ENCODE assay signal across 19 cellular contexts in genomic region chr15:99279290-99279689, GRCh38. TPM values are rescaled to one million over a fixed set of nuclear protein-coding genes. Genes with fewer than 3 reads are reported as not detected.
A peak's percentile ranks its signal among the peaks of the same experiment; 100 is the strongest.
DNase-seq lines count a peak whose midpoint lies in the region; TF ChIP-seq lines count a peak whose summit lies in the region.
"Had no signal": no experiment of that assay in that cellular context is flagged by ENCODE, and none has a peak within 500 bp of the region (broad histone marks: within the 10 kb centered on the region; RNA-seq: fewer than 3 reads in every experiment).

No MANE protein-coding gene starts in this region.

- no peaks in the 10 kb centered on the region for H3K9me3 Mint-ChIP-seq in activated naive CD4-positive, alpha-beta T cell treated with anti-CD3 and anti-CD28 coated beads, Interleukin-2, amount 10 ng/mL, durations not matched to agents 7 days and 5 days
- peaks cover 7% of the 10 kb centered on the region for H3K9me3 Mint-ChIP-seq in activated T-helper 1 cell treated with anti-CD3 and anti-CD28 coated beads, Interleukin-12 subunit alpha, Interleukin-12 subunit beta, Interleukin-2, Interleukin-4 antibody, amounts not matched to agents 30 ng/mL and 10 ng/mL and 1 ng/mL, durations not matched to agents 14 hours and 24 hours and 36 hours
- peaks cover 6% of the 10 kb centered on the region for H3K9me3 Mint-ChIP-seq in stimulated activated naive CD8-positive, alpha-beta T cell treated with anti-CD3 and anti-CD28 coated beads, Interleukin-15, Interleukin-2, amounts not matched to agents 100 ng/mL and 50 ng/mL, for 24 hours
- H3K9me3 Mint-ChIP-seq: effector memory CD8-positive, alpha-beta T cell; IgD-negative memory B cell had no signal

- H4K20me1 ChIP-seq in PC-9 (ENCODE audit: insufficient read depth) = no peaks in the 10 kb centered on the region

- no TSS peak for BruUV-seq in PC-9 (replicated peaks; lab: Mats Ljungman, UMichigan)

- H3K27me3 ChIP-seq in PC-9 (ENCODE audit: insufficient read depth, low read depth) = no peaks in the 10 kb centered on the region
- H3K27me3 ChIP-seq: breast epithelium, gastroesophageal sphincter, testis had no signal

- no peaks in the 10 kb centered on the region for H3K79me2 ChIP-seq in PC-9 (ENCODE audit: low read depth)

- H3K27ac ChIP-seq in PC-9 = no peak overlapping the region
- H3K27ac ChIP-seq: breast epithelium, gastroesophageal sphincter, lower lobe of right lung, prostate gland, testis had no signal

- H3K4me3 Mint-ChIP-seq in activated naive CD4-positive, alpha-beta T cell treated with anti-CD3 and anti-CD28 coated beads, Interleukin-2, amount 10 ng/mL, durations not matched to agents 7 days and 5 days = no peak overlapping the region
- H3K4me3 Mint-ChIP-seq in activated T-helper 1 cell treated with anti-CD3 and anti-CD28 coated beads, Interleukin-12 subunit alpha, Interleukin-12 subunit beta, Interleukin-2, Interleukin-4 antibody, amounts not matched to agents 30 ng/mL and 10 ng/mL and 1 ng/mL, durations not matched to agents 14 hours and 24 hours and 36 hours = no peak overlapping the region
- peak overlapping the region; percentile 50 for H3K4me3 Mint-ChIP-seq in stimulated activated naive CD8-positive, alpha-beta T cell treated with anti-CD3 and anti-CD28 coated beads, Interleukin-15, Interleukin-2, amounts not matched to agents 100 ng/mL and 50 ng/mL, for 24 hours
- H3K4me3 Mint-ChIP-seq: effector memory CD8-positive, alpha-beta T cell had no signal

- H3K4me2 ChIP-seq in PC-9 = no peak overlapping the region

- no peak overlapping the region for H2AFZ ChIP-seq in PC-9

- H3K9me2 ChIP-seq in PC-9 (ENCODE audit: insufficient read depth) = no peaks in the 10 kb centered on the region

- DNase-seq in activated naive CD4-positive, alpha-beta T cell treated with anti-CD3 and anti-CD28 coated beads, Interleukin-2, amount 10 ng/mL, durations not matched to agents 7 days and 5 days = no peak
- DNase-seq in activated naive CD4-positive, alpha-beta T cell treated with Interleukin-2 at 50 U/mL for 16 hours = no peak
- peak; percentile 40 for DNase-seq in M059J (ENCODE audit: low read depth)
- DNase-seq in activated T-helper 1 cell treated with anti-CD3 and anti-CD28 coated beads, Interleukin-12 subunit alpha, Interleukin-12 subunit beta, Interleukin-2, Interleukin-4 antibody, amounts not matched to agents 30 ng/mL and 10 ng/mL and 1 ng/mL, durations not matched to agents 14 hours and 24 hours and 36 hours (ENCODE audit: low spot score) = no peak
- DNase-seq in activated CD8-positive, alpha-beta memory T cell treated with anti-CD3 and anti-CD28 coated beads, Interleukin-2, amount 50 U/mL, for 4 hours = no peak
- DNase-seq in PC-9 = no peak
- no peak for DNase-seq in ureter (ENCODE audit: low spot score)
- DNase-seq: amniotic stem cell; effector memory CD8-positive, alpha-beta T cell; islet precursor cell; lower lobe of right lung; NCI-H187; testis had no signal

- no peaks in the 10 kb centered on the region for H3K27me3 Mint-ChIP-seq in activated naive CD4-positive, alpha-beta T cell treated with anti-CD3 and anti-CD28 coated beads, Interleukin-2, amount 10 ng/mL, durations not matched to agents 7 days and 5 days
- H3K27me3 Mint-ChIP-seq in activated T-helper 1 cell treated with anti-CD3 and anti-CD28 coated beads, Interleukin-12 subunit alpha, Interleukin-12 subunit beta, Interleukin-2, Interleukin-4 antibody, amounts not matched to agents 30 ng/mL and 10 ng/mL and 1 ng/mL, durations not matched to agents 14 hours and 24 hours and 36 hours (ENCODE audit: insufficient read depth) = no peaks in the 10 kb centered on the region
- no peaks in the 10 kb centered on the region for H3K27me3 Mint-ChIP-seq in stimulated activated naive CD8-positive, alpha-beta T cell treated with anti-CD3 and anti-CD28 coated beads, Interleukin-15, Interleukin-2, amounts not matched to agents 100 ng/mL and 50 ng/mL, for 24 hours
- H3K27me3 Mint-ChIP-seq: effector memory CD8-positive, alpha-beta T cell; IgD-negative memory B cell had no signal

- intact Hi-C loops in activated T-helper 1 cell treated with anti-CD3 and anti-CD28 coated beads, Interleukin-12 subunit alpha, Interleukin-12 subunit beta, Interleukin-2, Interleukin-4 antibody, amounts not matched to agents 30 ng/mL and 10 ng/mL and 1 ng/mL, durations not matched to agents 14 hours and 24 hours and 36 hours (cut with micrococcal nuclease) = loop anchor here (1.0 to 10.0 kb wide), 3 partner anchors 28 to 1056 kb away; partner anchors contain the start of gene LRRC28
- intact Hi-C loops in PC-9 (cut with micrococcal nuclease; ENCODE audit: unreplicated experiment) = loop anchor here (10.0 kb wide), 1 partner anchor 1326 kb away; the partner anchor contains the start of genes ASB7 and LINS1

- H3F3A ChIP-seq in PC-9 (ENCODE audit: insufficient read depth, low read depth) = no peaks in the 10 kb centered on the region

- peaks cover 9% of the 10 kb centered on the region for H3K36me3 Mint-ChIP-seq in activated naive CD4-positive, alpha-beta T cell treated with anti-CD3 and anti-CD28 coated beads, Interleukin-2, amount 10 ng/mL, durations not matched to agents 7 days and 5 days
- H3K36me3 Mint-ChIP-seq in activated T-helper 1 cell treated with anti-CD3 and anti-CD28 coated beads, Interleukin-12 subunit alpha, Interleukin-12 subunit beta, Interleukin-2, Interleukin-4 antibody, amounts not matched to agents 30 ng/mL and 10 ng/mL and 1 ng/mL, durations not matched to agents 14 hours and 24 hours and 36 hours (ENCODE audit: low read depth) = peaks cover 13% of the 10 kb centered on the region
- H3K36me3 Mint-ChIP-seq in stimulated activated naive CD8-positive, alpha-beta T cell treated with anti-CD3 and anti-CD28 coated beads, Interleukin-15, Interleukin-2, amounts not matched to agents 100 ng/mL and 50 ng/mL, for 24 hours (ENCODE audit: low read depth) = peaks cover 21% of the 10 kb centered on the region

- CTCF ChIA-PET in activated naive CD4-positive, alpha-beta T cell treated with anti-CD3 and anti-CD28 coated beads, Interleukin-2, amount 10 ng/mL, durations not matched to agents 7 days and 5 days (lab: Charles Lee) = interaction anchor here (4.0 kb wide), 1 partner anchor 425 kb away, joined by 29 read pairs; no protein-coding TSS in a partner anchor
- CTCF ChIA-PET in PC-9 (lab: Charles Lee) = no interaction called here

- H3K4me3 ChIP-seq in PC-9 = no peak overlapping the region
- H3K4me3 ChIP-seq: breast epithelium, gastroesophageal sphincter, HAP-1, lower lobe of right lung, prostate gland, testis had no signal

- H3K4me1 Mint-ChIP-seq in activated naive CD4-positive, alpha-beta T cell treated with anti-CD3 and anti-CD28 coated beads, Interleukin-2, amount 10 ng/mL, durations not matched to agents 7 days and 5 days = peaks cover 29% of the 10 kb centered on the region
- H3K4me1 Mint-ChIP-seq in activated T-helper 1 cell treated with anti-CD3 and anti-CD28 coated beads, Interleukin-12 subunit alpha, Interleukin-12 subunit beta, Interleukin-2, Interleukin-4 antibody, amounts not matched to agents 30 ng/mL and 10 ng/mL and 1 ng/mL, durations not matched to agents 14 hours and 24 hours and 36 hours (ENCODE audit: low read depth) = peaks cover 62% of the 10 kb centered on the region
- peaks cover 56% of the 10 kb centered on the region for H3K4me1 Mint-ChIP-seq in stimulated activated naive CD8-positive, alpha-beta T cell treated with anti-CD3 and anti-CD28 coated beads, Interleukin-15, Interleukin-2, amounts not matched to agents 100 ng/mL and 50 ng/mL, for 24 hours (ENCODE audit: low read depth)

- no peaks in the 10 kb centered on the region for H3K9me3 ChIP-seq in PC-9 (ENCODE audit: insufficient read depth, low read depth)
- H3K9me3 ChIP-seq: breast epithelium, gastroesophageal sphincter, HAP-1, lower lobe of right lung, prostate gland, testis had no signal

- no peak for TF ChIP-seq CTCF in PC-9 (conservative IDR thresholded peaks at IDR 0.05)

- no peaks in the 10 kb centered on the region for H3K4me1 ChIP-seq in PC-9 (replicated peaks; ENCODE audit: insufficient read depth)
- H3K4me1 ChIP-seq: breast epithelium, lower lobe of right lung, prostate gland, testis had no signal

- no peaks in the 10 kb centered on the region for H3K36me3 ChIP-seq in PC-9 (ENCODE audit: low read depth)
- H3K36me3 ChIP-seq: breast epithelium, gastroesophageal sphincter, HAP-1, lower lobe of right lung, prostate gland had no signal

- H3K27ac Mint-ChIP-seq in activated naive CD4-positive, alpha-beta T cell treated with anti-CD3 and anti-CD28 coated beads, Interleukin-2, amount 10 ng/mL, durations not matched to agents 7 days and 5 days = peak overlapping the region; percentile 8
- H3K27ac Mint-ChIP-seq in activated T-helper 1 cell treated with anti-CD3 and anti-CD28 coated beads, Interleukin-12 subunit alpha, Interleukin-12 subunit beta, Interleukin-2, Interleukin-4 antibody, amounts not matched to agents 30 ng/mL and 10 ng/mL and 1 ng/mL, durations not matched to agents 14 hours and 24 hours and 36 hours = peak overlapping the region; percentile 92
- peak overlapping the region; percentile 91 for H3K27ac Mint-ChIP-seq in stimulated activated naive CD8-positive, alpha-beta T cell treated with anti-CD3 and anti-CD28 coated beads, Interleukin-15, Interleukin-2, amounts not matched to agents 100 ng/mL and 50 ng/mL, for 24 hours
- H3K27ac Mint-ChIP-seq: IgD-negative memory B cell had no signal

- POLR2A ChIA-PET in PC-9 (lab: Charles Lee; ENCODE audit: unreplicated experiment) = no interaction called here

RNA-seq across cellular contexts. Expression of gene LRRC28, which starts 28.0 kb away (rescaled TPM):
- 19.9 and 31.9 TPM in 2 replicates for total RNA-seq in M059J (2014; rRNA removed; shearing (Covaris generic))
- 13.6 and 14.8 TPM in 2 replicates for total RNA-seq in activated T-helper 1 cell treated with anti-CD3 and anti-CD28 coated beads, Interleukin-12 subunit alpha, Interleukin-12 subunit beta, Interleukin-2, Interleukin-4 antibody, amounts not matched to agents 30 ng/mL and 10 ng/mL and 1 ng/mL, durations not matched to agents 14 hours and 24 hours and 36 hours
- 13.5 and 19.3 TPM in 2 replicates for total RNA-seq in PC-9 (2021)
- 27.6 TPM for total RNA-seq in ureter

RNA-seq across cellular contexts. Expression of gene TTC23, which starts 29.9 kb away (rescaled TPM):
- 34.5 and 36.4 TPM in 2 replicates for total RNA-seq in M059J (2014; rRNA removed; shearing (Covaris generic))
- total RNA-seq in activated T-helper 1 cell treated with anti-CD3 and anti-CD28 coated beads, Interleukin-12 subunit alpha, Interleukin-12 subunit beta, Interleukin-2, Interleukin-4 antibody, amounts not matched to agents 30 ng/mL and 10 ng/mL and 1 ng/mL, durations not matched to agents 14 hours and 24 hours and 36 hours = 5.0 TPM in 2 replicates
- total RNA-seq in PC-9 (2021) = 18.4 and 21.6 TPM in 2 replicates
- total RNA-seq in ureter = 28.5 TPM

Comparison
In these comparisons a context has a peak if more than half of its experiments do, and no peak if none do; other contexts are left out.
1. H3K27ac Mint-ChIP-seq: peak in every context shown above with its lines; median percentile 92 in activated T-helper 1 cell treated with anti-CD3 and anti-CD28 coated beads, Interleukin-12 subunit alpha, Interleukin-12 subunit beta, Interleukin-2, Interleukin-4 antibody, amounts not matched to agents 30 ng/mL and 10 ng/mL and 1 ng/mL, durations not matched to agents 14 hours and 24 hours and 36 hours; 91 in stimulated activated naive CD8-positive, alpha-beta T cell treated with anti-CD3 and anti-CD28 coated beads, Interleukin-15, Interleukin-2, amounts not matched to agents 100 ng/mL and 50 ng/mL, for 24 hours; 8 in activated naive CD4-positive, alpha-beta T cell treated with anti-CD3 and anti-CD28 coated beads, Interleukin-2, amount 10 ng/mL, durations not matched to agents 7 days and 5 days.